ENCODE assay signal across 14 cellular contexts in the genomic region with DNA sequence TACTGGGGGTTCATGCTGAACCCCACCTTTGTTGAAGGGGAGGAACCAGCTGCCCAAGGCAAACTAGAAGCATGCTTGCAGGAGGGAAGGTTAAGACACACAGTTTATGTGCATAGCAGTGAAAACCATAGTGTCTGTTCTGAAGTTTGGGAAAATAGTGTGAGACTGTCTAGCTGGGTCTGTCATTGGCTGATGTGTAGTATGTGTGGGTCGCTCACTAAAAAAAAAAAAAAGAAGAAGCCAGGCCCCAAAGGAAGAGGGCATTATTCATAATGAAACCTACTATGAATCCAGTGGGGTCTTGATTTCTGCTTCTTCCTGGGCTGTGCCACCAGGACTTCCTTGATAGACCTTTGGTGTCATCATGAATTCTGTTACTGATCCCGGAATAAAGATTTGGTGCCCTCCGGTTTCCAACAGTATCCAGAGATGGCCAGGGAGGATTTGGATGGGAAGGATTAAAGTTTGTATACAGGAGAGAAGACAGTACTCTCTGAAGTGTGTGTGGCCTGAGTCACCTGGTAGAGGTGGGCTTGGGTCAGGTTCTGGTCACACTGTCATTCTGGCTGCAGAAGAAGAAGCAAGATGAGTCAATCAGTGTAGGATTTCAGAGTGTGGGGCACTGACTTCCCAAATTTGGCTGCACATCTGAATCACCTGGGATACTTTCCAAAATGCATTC.
DNase-seq lines count a peak whose midpoint lies in the region; ATAC-seq and TF ChIP-seq lines count a peak whose summit lies in the region.
"Had no signal": no experiment of that assay in that cellular context is flagged by ENCODE, and none has a peak within 500 bp of the region (broad histone marks: within the 10 kb centered on the region; RNA-seq: fewer than 3 reads in every experiment).

No MANE protein-coding gene starts in this region.

- no peaks in the 10 kb centered on the region for H3K9me3 Mint-ChIP-seq in activated T-helper 17 cell treated with anti-CD3 and anti-CD28 coated beads, Interleukin-2, amount 50 U/mL, for 72 hours

- no peak for TF ChIP-seq CTCF in AG04450 (IDR thresholded peaks at IDR 0.05; ENCODE audit: low read depth, low read length)

- H3K27me3 ChIP-seq in AG04450 (ENCODE audit: control insufficient read depth, insufficient read depth, low read length) (no peaks in the 10 kb centered on the region), layer of hippocampus (ENCODE audit: control insufficient read depth, insufficient read depth, low read length) (no peaks in the 10 kb centered on the region)
- H3K27me3 ChIP-seq: BE2C, brain microvascular endothelial cell had no signal

- H3K4me1 Mint-ChIP-seq in activated T-helper 17 cell treated with anti-CD3 and anti-CD28 coated beads, Interleukin-2, amount 50 U/mL, for 72 hours = peaks cover 52% of the 10 kb centered on the region
- H3K4me1 Mint-ChIP-seq: stimulated activated memory B cell treated with anti-CD40 and anti-IgM and Interleukin-4, amounts not matched to agents 10 μg/mL and 1 μg/mL and 100 μg/mL, for 72 hours had no signal

- peaks cover 43% of the 10 kb centered on the region for H3K36me3 Mint-ChIP-seq in activated T-helper 17 cell treated with anti-CD3 and anti-CD28 coated beads, Interleukin-2, amount 50 U/mL, for 72 hours (ENCODE audit: low read depth)
- H3K36me3 Mint-ChIP-seq: stimulated activated memory B cell treated with anti-CD40 and anti-IgM and Interleukin-4, amounts not matched to agents 10 μg/mL and 1 μg/mL and 100 μg/mL, for 72 hours had no signal

- CTCF ChIA-PET in AG04450 (lab: Charles Lee) = interaction anchor here (1.1 kb wide), 1 partner anchor 268 kb away, joined by 4 read pairs; no protein-coding TSS in a partner anchor

- H3K27ac ChIP-seq in AG04450 (ENCODE audit: low read depth, low read length) = peak overlapping the region; percentile 23
- H3K27ac ChIP-seq in layer of hippocampus (ENCODE audit: low read depth, low read length) = peak overlapping the region; percentile 80
- H3K27ac ChIP-seq: brain microvascular endothelial cell, epithelial cell of prostate had no signal

- no peaks in the 10 kb centered on the region for H3K27me3 Mint-ChIP-seq in activated T-helper 17 cell treated with anti-CD3 and anti-CD28 coated beads, Interleukin-2, amount 50 U/mL, for 72 hours
- H3K27me3 Mint-ChIP-seq: stimulated activated memory B cell treated with anti-CD40 and anti-IgM and Interleukin-4, amounts not matched to agents 10 μg/mL and 1 μg/mL and 100 μg/mL, for 72 hours had no signal

- no peaks in the 10 kb centered on the region for H3K9me3 ChIP-seq in AG04450 (ENCODE audit: control insufficient read depth, insufficient read depth, low read length)
- H3K9me3 ChIP-seq: BE2C had no signal

- H3K27ac Mint-ChIP-seq in activated T-helper 17 cell treated with anti-CD3 and anti-CD28 coated beads, Interleukin-2, amount 50 U/mL, for 72 hours = peak overlapping the region; percentile 75
- H3K27ac Mint-ChIP-seq: stimulated activated memory B cell treated with anti-CD40 and anti-IgM and Interleukin-4, amounts not matched to agents 10 μg/mL and 1 μg/mL and 100 μg/mL, for 72 hours had no signal

- POLR2A ChIA-PET in AG04450 (lab: Yijun Ruan, JAX) = interaction anchor here (0.6 kb wide), 1 partner anchor 102 kb away, joined by 6 read pairs; no protein-coding TSS in a partner anchor

- no peak overlapping the region for H3K4me3 ChIP-seq in AG04450 (ENCODE audit: low read depth, low read length)

- peak overlapping the region; percentile 47 for H3K4me3 Mint-ChIP-seq in activated T-helper 17 cell treated with anti-CD3 and anti-CD28 coated beads, Interleukin-2, amount 50 U/mL, for 72 hours
- H3K4me3 Mint-ChIP-seq: stimulated activated memory B cell treated with anti-CD40 and anti-IgM and Interleukin-4, amounts not matched to agents 10 μg/mL and 1 μg/mL and 100 μg/mL, for 72 hours had no signal

- peak; percentile 67 for ATAC-seq in activated T-helper 17 cell treated with anti-CD3 and anti-CD28 coated beads, Interleukin-2, amount 50 U/mL, for 72 hours (replicated peaks)
- ATAC-seq: stimulated activated memory B cell treated with anti-CD40 and anti-IgM and Interleukin-4, amounts not matched to agents 10 μg/mL and 1 μg/mL and 100 μg/mL, for 72 hours had no signal

- DNase-seq in AG04450 (ENCODE audit: low read depth, low spot score) (no peak), HCEC 1CT (peak; percentile 69), NAMALWA (ENCODE audit: low spot score) (no peak), SK-N-DZ (ENCODE audit: low spot score) (no peak), GDM1 (lab: John Stamatoyannopoulos, UW) (no peak), NCI-H2029 treated with DMSO at 0.1 percent for 48 hours (lab: John Stamatoyannopoulos, UW) (no peak)
- DNase-seq: BE2C; brain microvascular endothelial cell; posterior cingulate gyrus; stimulated activated CD4-positive, alpha-beta T cell treated with anti-CD3 and anti-CD28 coated beads, Interleukin-2, amount 100 ng/mL, for 24 hours had no signal
